In genomic region chr14:104143071-104143470, GRCh38 we compare ENCODE assay signal across 30 cellular contexts. TPM values are rescaled to one million over a fixed set of nuclear protein-coding genes. Genes with fewer than 3 reads are reported as not detected.
DNase-seq lines count a peak whose midpoint lies in the region; ATAC-seq and TF ChIP-seq lines count a peak whose summit lies in the region.
"Had no signal": no experiment of that assay in that cellular context is flagged by ENCODE, and none has a peak within 500 bp of the region (broad histone marks: within the 10 kb centered on the region; RNA-seq: fewer than 3 reads in every experiment).

No MANE protein-coding gene starts in this region.

- no peaks in the 10 kb centered on the region for H3K79me2 ChIP-seq in SK-N-SH (ENCODE audit: insufficient read depth)

- H3K4me1 Mint-ChIP-seq in stimulated activated naive CD8-positive, alpha-beta T cell treated with anti-CD3 and anti-CD28 coated beads, Interleukin-15, amount 100 ng/mL, for 72 hours = no peaks in the 10 kb centered on the region
- H3K4me1 Mint-ChIP-seq in nephron progenitor cell = peaks cover 27% of the 10 kb centered on the region

- no peaks in the 10 kb centered on the region for H3F3A ChIP-seq in SK-N-SH (replicated peaks; ENCODE audit: insufficient read depth)

- no peaks in the 10 kb centered on the region for H3K9me3 Mint-ChIP-seq in stimulated activated naive CD8-positive, alpha-beta T cell treated with anti-CD3 and anti-CD28 coated beads, Interleukin-15, amount 100 ng/mL, for 72 hours
- no peaks in the 10 kb centered on the region for H3K9me3 Mint-ChIP-seq in nephron progenitor cell
- H3K9me3 Mint-ChIP-seq: effector memory CD8-positive, alpha-beta T cell had no signal

- no peaks in the 10 kb centered on the region for H3K27me3 ChIP-seq in SK-N-SH (ENCODE audit: insufficient read depth)
- peaks cover 19% of the 10 kb centered on the region for H3K27me3 ChIP-seq in lower lobe of right lung (ENCODE audit: low read depth)
- H3K27me3 ChIP-seq: ascending aorta, cardiac muscle cell, uterus had no signal

- H3K9me3 ChIP-seq in SK-N-SH (no peaks in the 10 kb centered on the region), lower lobe of right lung (no peaks in the 10 kb centered on the region)
- H3K9me3 ChIP-seq: ascending aorta, thoracic aorta, uterus had no signal

- no peak overlapping the region for H2AFZ ChIP-seq in SK-N-SH (ENCODE audit: low read depth)

- no peak overlapping the region for H3K4me3 ChIP-seq in SK-N-SH (ENCODE audit: low read depth in 2 of 2, low read length in 1 of 2)
- no peak overlapping the region for H3K4me3 ChIP-seq in lower lobe of right lung
- H3K4me3 ChIP-seq: ascending aorta, cardiac muscle cell, thoracic aorta, uterus had no signal

- CTCF ChIA-PET in SK-N-SH (lab: Yijun Ruan, JAX) = interaction anchor here (0.7 to 4.0 kb wide), 12 partner anchors 15 to 497 kb away, joined by 3 to 16 read pairs (median 4); no protein-coding TSS in a partner anchor

- H3K27me3 Mint-ChIP-seq in stimulated activated naive CD8-positive, alpha-beta T cell treated with anti-CD3 and anti-CD28 coated beads, Interleukin-15, amount 100 ng/mL, for 72 hours = peaks cover 51% of the 10 kb centered on the region
- peaks cover 38% of the 10 kb centered on the region for H3K27me3 Mint-ChIP-seq in nephron progenitor cell (ENCODE audit: low read depth, poor library complexity)
- H3K27me3 Mint-ChIP-seq: activated naive CD8-positive, alpha-beta T cell had no signal

- H3K36me3 ChIP-seq in SK-N-SH (replicated peaks in 1 of 2; ENCODE audit: control insufficient read depth in 1 of 2, insufficient read depth in 2 of 2, low read length in 1 of 2) (no peaks in the 10 kb centered on the region), lower lobe of right lung (no peaks in the 10 kb centered on the region)
- H3K36me3 ChIP-seq: ascending aorta, cardiac muscle cell, thoracic aorta, uterus had no signal

- no peak for TF ChIP-seq RAD21 in SK-N-SH (IDR thresholded peaks at IDR 0.05; ENCODE audit: low read length)

- ATAC-seq in SK-N-SH treated with all-trans-retinoic acid at 6 μM for 48 hours = no peak
- no peak for ATAC-seq in stimulated activated naive CD8-positive, alpha-beta T cell treated with anti-CD3 and anti-CD28 coated beads, Interleukin-15, Interleukin-2, amounts not matched to agents 100 U/mL and 50 U/mL, for 24 hours
- ATAC-seq in stimulated activated naive CD8-positive, alpha-beta T cell treated with anti-CD3 and anti-CD28 coated beads, Interleukin-15, amount 100 ng/mL, for 72 hours = no peak
- ATAC-seq in lower lobe of right lung = no peak
- ATAC-seq: effector memory CD8-positive, alpha-beta T cell; esophagus mucosa; left colon had no signal

- DNase-seq in SK-N-SH (peak; percentile 14), nephron progenitor cell (peak; percentile 4), NCI-H1417 (lab: John Stamatoyannopoulos, UW) (no peak), inferior parietal cortex (ENCODE audit: extremely low spot score) (no peak), lower lobe of right lung (no peak)
- DNase-seq in stimulated activated naive CD8-positive, alpha-beta T cell treated with anti-CD3 and anti-CD28 coated beads, Interleukin-15, Interleukin-2, amounts not matched to agents 100 U/mL and 50 U/mL, for 24 hours = peak; percentile 1
- no peak for DNase-seq in stimulated activated naive CD8-positive, alpha-beta T cell treated with anti-CD3 and anti-CD28 coated beads, Interleukin-15, amount 100 ng/mL, for 72 hours
- DNase-seq: 8988T; activated CD4-positive, alpha-beta T cell treated with anti-CD3 and anti-CD28 coated beads, Interleukin-2, amount 50 U/mL, for 1 hour; cortex of kidney; DND-41; effector memory CD8-positive, alpha-beta T cell; foreskin fibroblast; KBM-7; left colon; mesenchymal stem cell; NCI-H1417 treated with DMSO at 0.1 percent for 48 hours; NCI-H82; occipital lobe; stimulated activated naive CD4-positive, alpha-beta T cell; uterus had no signal

- no peak overlapping the region for H3K9ac ChIP-seq in SK-N-SH

- 89% methylated on average over 13 of the region's 14 CpGs for WGBS in SK-N-SH (ENCODE audit: low lambda C conversion rate)

- intact Hi-C loops in lower lobe of right lung (cut with DNase I) = no loop called here

- no peaks in the 10 kb centered on the region for H3K9me2 ChIP-seq in SK-N-SH

- TF ChIP-seq CTCF in SK-N-SH (IDR thresholded peaks at IDR 0.05) (no peak), nephron progenitor cell (IDR thresholded peaks at IDR 0.05) (no peak), lower lobe of right lung (IDR thresholded peaks at IDR 0.05) (no peak)

- no peak overlapping the region for H3K4me2 ChIP-seq in SK-N-SH

- H3K27ac Mint-ChIP-seq in stimulated activated naive CD8-positive, alpha-beta T cell treated with anti-CD3 and anti-CD28 coated beads, Interleukin-15, amount 100 ng/mL, for 72 hours = peak overlapping the region in 1 of 2 donors; percentile 42
- H3K27ac Mint-ChIP-seq in nephron progenitor cell = no peak overlapping the region
- H3K27ac Mint-ChIP-seq: activated naive CD8-positive, alpha-beta T cell; effector memory CD8-positive, alpha-beta T cell had no signal

- no peaks in the 10 kb centered on the region for H3K36me3 Mint-ChIP-seq in nephron progenitor cell (ENCODE audit: low read depth)
- H3K36me3 Mint-ChIP-seq: activated naive CD8-positive, alpha-beta T cell had no signal

- no peaks in the 10 kb centered on the region for H4K20me1 ChIP-seq in SK-N-SH (ENCODE audit: insufficient read depth)

- no peak overlapping the region for H3K4me3 Mint-ChIP-seq in stimulated activated naive CD8-positive, alpha-beta T cell treated with anti-CD3 and anti-CD28 coated beads, Interleukin-15, amount 100 ng/mL, for 72 hours
- H3K4me3 Mint-ChIP-seq in nephron progenitor cell = no peak overlapping the region
- H3K4me3 Mint-ChIP-seq: activated naive CD8-positive, alpha-beta T cell; effector memory CD8-positive, alpha-beta T cell had no signal

- no peak overlapping the region; a peak in 1 of 4 replicates for H3K27ac ChIP-seq in SK-N-SH (ENCODE audit: low read depth in 2 of 2, low read length in 1 of 2)
- H3K27ac ChIP-seq in lower lobe of right lung = no peak overlapping the region
- H3K27ac ChIP-seq: ascending aorta, cardiac muscle cell, RWPE1, thoracic aorta, uterus, VCaP had no signal

- POLR2A ChIA-PET in SK-N-SH (lab: Yijun Ruan, JAX) = no interaction called here

- H3K4me1 ChIP-seq in SK-N-SH (ENCODE audit: control insufficient read depth in 1 of 2, insufficient read depth in 2 of 2, low read depth in 1 of 2, low read length in 1 of 2) (peaks cover 0 to 89% of the 10 kb centered on the region in 2 experiments; a peak in 1 of 4 replicates), lower lobe of right lung (peaks cover 2% of the 10 kb centered on the region)

- TF ChIP-seq EP300 in SK-N-SH (IDR thresholded peaks at IDR 0.05; ENCODE audit: borderline replicate concordance in 1 of 2, low read depth in 1 of 2, low read length in 1 of 2) = no peak

TF ChIP-seq in SK-N-SH, 30 proteins besides CTCF, POLR2A, EP300 and RAD21 (continues in another document):
- TF ChIP-seq EZH2phosphoT487 (IDR thresholded peaks at IDR 0.05; ENCODE audit: borderline replicate concordance, low read depth) (no peak), TCF12 (IDR thresholded peaks at IDR 0.05) (no peak), JUND (IDR thresholded peaks at IDR 0.05) (no peak)
- TF ChIP-seq, protein P1, sequence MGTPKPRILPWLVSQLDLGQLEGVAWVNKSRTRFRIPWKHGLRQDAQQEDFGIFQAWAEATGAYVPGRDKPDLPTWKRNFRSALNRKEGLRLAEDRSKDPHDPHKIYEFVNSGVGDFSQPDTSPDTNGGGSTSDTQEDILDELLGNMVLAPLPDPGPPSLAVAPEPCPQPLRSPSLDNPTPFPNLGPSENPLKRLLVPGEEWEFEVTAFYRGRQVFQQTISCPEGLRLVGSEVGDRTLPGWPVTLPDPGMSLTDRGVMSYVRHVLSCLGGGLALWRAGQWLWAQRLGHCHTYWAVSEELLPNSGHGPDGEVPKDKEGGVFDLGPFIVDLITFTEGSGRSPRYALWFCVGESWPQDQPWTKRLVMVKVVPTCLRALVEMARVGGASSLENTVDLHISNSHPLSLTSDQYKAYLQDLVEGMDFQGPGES (IDR thresholded peaks at IDR 0.05; ENCODE audit: low read depth, low read length) = no peak
- TF ChIP-seq, protein P2, sequence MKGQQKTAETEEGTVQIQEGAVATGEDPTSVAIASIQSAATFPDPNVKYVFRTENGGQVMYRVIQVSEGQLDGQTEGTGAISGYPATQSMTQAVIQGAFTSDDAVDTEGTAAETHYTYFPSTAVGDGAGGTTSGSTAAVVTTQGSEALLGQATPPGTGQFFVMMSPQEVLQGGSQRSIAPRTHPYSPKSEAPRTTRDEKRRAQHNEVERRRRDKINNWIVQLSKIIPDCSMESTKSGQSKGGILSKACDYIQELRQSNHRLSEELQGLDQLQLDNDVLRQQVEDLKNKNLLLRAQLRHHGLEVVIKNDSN (IDR thresholded peaks at IDR 0.05; ENCODE audit: borderline replicate concordance, low read depth) = no peak

TF ChIP-seq in SK-N-SH treated with all-trans-retinoic acid at 6 μM for 48 hours, 23 proteins besides CTCF, POLR2A, EP300 and RAD21 (continues in another document):
- no peak for TF ChIP-seq CSRNP3 (CRISPR knock-in tag; IDR thresholded peaks at IDR 0.05)
- TF ChIP-seq ZNF565 (CRISPR knock-in tag; conservative IDR thresholded peaks at IDR 0.05; ENCODE audit: low read depth) = no peak
- TF ChIP-seq SNAI2 (CRISPR knock-in tag; IDR thresholded peaks at IDR 0.05) = no peak

RNA-seq across cellular contexts. Expression of gene KIF26A, which starts 4.7 kb away (rescaled TPM):
- polyA plus RNA-seq in SK-N-SH (2012; rRNA removed) = 1.4 and 1.7 TPM in 2 replicates
- 0.79 and 1.5 TPM in 2 replicates for polyA plus RNA-seq in SK-N-SH (2012; cell fraction: cytosol; rRNA removed)
- 2.1 and 4.0 TPM in 2 replicates for polyA plus RNA-seq in SK-N-SH (2012; cell fraction: nucleus; rRNA removed)
- 4.4 TPM for total RNA-seq in lower lobe of right lung
- total RNA-seq: myocyte had no signal

RNA-seq across cellular contexts. Expression of gene ASPG, which starts 57.6 kb away (rescaled TPM):
- polyA plus RNA-seq in SK-N-SH (2012; rRNA removed) = not detected in 2 replicates
- polyA plus RNA-seq in SK-N-SH (2012; cell fraction: cytosol; rRNA removed) = not detected in 2 replicates
- 0.01 TPM in 1 of 2 replicates, not detected in the other for polyA plus RNA-seq in SK-N-SH (2012; cell fraction: nucleus; rRNA removed)
- total RNA-seq in lower lobe of right lung = 4.6 TPM
- total RNA-seq: ascending aorta, myocyte had no signal

Comparison
In these comparisons a context has a peak if more than half of its experiments do, and no peak if none do; other contexts are left out.
1. DNase-seq: peak in SK-N-SH (single experiment), stimulated activated naive CD8-positive, alpha-beta T cell treated with anti-CD3 and anti-CD28 coated beads, Interleukin-15, Interleukin-2, amounts not matched to agents 100 U/mL and 50 U/mL, for 24 hours (single experiment) and nephron progenitor cell (single experiment); none in stimulated activated naive CD8-positive, alpha-beta T cell treated with anti-CD3 and anti-CD28 coated beads, Interleukin-15, amount 100 ng/mL, for 72 hours (0 of 2), NCI-H1417 (0 of 3), inferior parietal cortex (single experiment) and lower lobe of right lung (single experiment).